22 cellular contexts compared by ENCODE assay signal in the genomic region with DNA sequence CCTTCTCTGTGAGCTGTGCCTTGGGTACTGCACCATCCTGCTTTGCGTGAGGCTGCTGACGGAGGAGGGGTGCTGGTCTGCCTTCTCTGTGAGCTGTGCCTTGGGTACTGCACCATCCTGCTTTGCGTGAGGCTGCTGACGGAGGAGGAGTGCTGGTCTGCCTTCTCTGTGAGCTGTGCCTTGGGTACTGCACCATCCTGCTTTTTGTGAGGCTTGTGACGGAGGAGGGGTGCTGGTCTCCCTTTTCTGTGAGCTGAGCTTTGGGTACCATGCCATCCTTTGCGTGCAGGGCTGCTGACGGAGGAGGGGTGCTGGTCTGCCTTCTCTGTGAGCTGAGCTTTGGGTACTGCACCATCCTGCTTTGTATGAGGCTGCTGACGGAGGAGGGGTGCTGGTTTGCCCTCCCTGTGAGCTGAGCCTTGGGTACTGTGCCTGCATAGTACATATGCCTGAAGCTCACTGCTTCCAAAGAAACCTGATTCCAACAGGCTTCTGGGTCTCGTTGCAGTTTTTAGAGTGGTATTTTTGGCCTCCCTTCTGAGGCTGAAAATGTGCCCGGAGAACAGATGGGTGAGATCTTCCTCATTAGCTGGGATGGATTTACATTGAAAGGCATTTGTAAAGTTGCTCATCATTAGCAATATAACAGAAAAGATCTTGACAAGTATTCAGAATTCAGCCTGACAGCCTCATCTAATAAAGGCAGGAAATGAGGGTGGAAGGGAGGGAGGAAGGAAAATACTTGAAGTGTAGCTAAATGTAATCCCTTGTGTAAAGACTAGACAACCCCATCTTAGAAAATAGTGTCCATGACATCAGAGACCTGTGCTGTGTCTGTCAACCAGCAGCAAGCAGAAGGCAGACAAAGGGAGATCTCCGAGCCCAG. TPM values are rescaled to one million over a fixed set of nuclear protein-coding genes. Genes with fewer than 3 reads are reported as not detected.
DNase-seq lines count a peak whose midpoint lies in the region; ATAC-seq and TF ChIP-seq lines count a peak whose summit lies in the region.
"Had no signal": no experiment of that assay in that cellular context is flagged by ENCODE, and none has a peak within 500 bp of the region (broad histone marks: within the 10 kb centered on the region; RNA-seq: fewer than 3 reads in every experiment).

No MANE protein-coding gene starts in this region.

- H2AFZ ChIP-seq in trophoblast cell (ENCODE audit: insufficient read depth, low read length, poor library complexity) (no peak overlapping the region), mesenchymal stem cell (ENCODE audit: low read depth, low read length) (no peak overlapping the region)
- H2AFZ ChIP-seq: PC-9 had no signal

- H3K4me2 ChIP-seq in trophoblast cell (ENCODE audit: low read length) (no peak overlapping the region), mesenchymal stem cell (ENCODE audit: low read length, poor library complexity, severe bottlenecking) (no peak overlapping the region)
- H3K4me2 ChIP-seq: PC-9 had no signal

- no peak overlapping the region for H3K18ac ChIP-seq in trophoblast cell (ENCODE audit: low read length)
- H3K18ac ChIP-seq in mesenchymal stem cell (ENCODE audit: low read depth in 1 of 2, low read length in 2 of 2): no peak overlapping the region

- H3K79me2 ChIP-seq in trophoblast cell (ENCODE audit: control insufficient read depth, insufficient read depth, low read length, poor library complexity): no peaks in the 10 kb centered on the region

- no CpG with 5 or more reads among the region's 11 CpGs for WGBS in trophoblast cell (ENCODE audit: extremely low coverage, insufficient coverage, insufficient read length)
- WGBS in mesenchymal stem cell: 62% methylated on average over 11 of the region's 11 CpGs

- DNase-seq in G401 (ENCODE audit: low spot score): peak; percentile 92
- DNase-seq in WERI-Rb-1: no peak
- no peak for DNase-seq in trophoblast cell
- no peak for DNase-seq in mesenchymal stem cell
- DNase-seq in activated CD8-positive, alpha-beta memory T cell treated with anti-CD3 and anti-CD28 coated beads, Interleukin-2, amount 50 U/mL, for 4 hours: no peak
- DNase-seq in iPS-NIHi7 (ENCODE audit: extremely low spot score): no peak
- DNase-seq: activated CD4-positive, CD25-positive, alpha-beta regulatory T cell; activated naive CD8-positive, alpha-beta T cell treated with anti-CD3 and anti-CD28 coated beads, Interleukin-2, amount 10 ng/mL, durations not matched to agents 7 days and 5 days; dermis blood vessel endothelial cell; EL; foreskin fibroblast; left colon; midbrain; NCI-H1417 treated with DMSO at 0.1 percent for 48 hours; PC-9; T-helper 2 cell had no signal

- H3K14ac ChIP-seq in trophoblast cell (ENCODE audit: low read length): no peak overlapping the region
- H3K14ac ChIP-seq in mesenchymal stem cell (ENCODE audit: low read length in 2 of 2): no peak overlapping the region

- H3K4me1 ChIP-seq in iPS-15b (ENCODE audit: control insufficient read depth, insufficient read depth, low read length) (peaks cover 37% of the 10 kb centered on the region), trophoblast cell (ENCODE audit: control insufficient read depth in 1 of 2, insufficient read depth in 2 of 2, low read length in 2 of 2) (peaks cover 4 to 15% of the 10 kb centered on the region in 2 experiments), mesenchymal stem cell (ENCODE audit: control insufficient read depth, insufficient read depth, low read depth, low read length) (no peaks in the 10 kb centered on the region)
- H3K4me1 ChIP-seq: SJSA1, suprapubic skin had no signal

- TF ChIP-seq CTCF in WERI-Rb-1 (IDR thresholded peaks at IDR 0.05; ENCODE audit: low read depth, low read length): no peak

- no peak overlapping the region for H2BK15ac ChIP-seq in mesenchymal stem cell (ENCODE audit: low read depth, poor library complexity, severe bottlenecking)

- in situ Hi-C loops in G401 (cut with HindIII; ENCODE audit: low sequenced_read_pairs): no loop called here

- H3K27ac ChIP-seq in WERI-Rb-1 (peak overlapping the region; percentile 84), trophoblast cell (ENCODE audit: low read depth, low read length) (no peak overlapping the region), mesenchymal stem cell (ENCODE audit: low read length, poor library complexity, severe bottlenecking) (no peak overlapping the region)
- H3K27ac ChIP-seq: epithelial cell of prostate, PC-9, SJSA1, suprapubic skin had no signal

- H2BK5ac ChIP-seq in trophoblast cell (ENCODE audit: low read depth, low read length, poor library complexity) (no peak overlapping the region), mesenchymal stem cell (ENCODE audit: low read depth, low read length, poor library complexity, severe bottlenecking) (no peak overlapping the region)

- no peak overlapping the region for H3K23ac ChIP-seq in trophoblast cell (ENCODE audit: low read length)
- no peak overlapping the region for H3K23ac ChIP-seq in mesenchymal stem cell (ENCODE audit: low read length in 2 of 2)

- H4K8ac ChIP-seq in trophoblast cell (ENCODE audit: low read depth, low read length): no peak overlapping the region
- no peak overlapping the region for H4K8ac ChIP-seq in mesenchymal stem cell (ENCODE audit: low read length)

- H3K79me1 ChIP-seq in trophoblast cell (ENCODE audit: low read length): no peaks in the 10 kb centered on the region
- no peaks in the 10 kb centered on the region for H3K79me1 ChIP-seq in mesenchymal stem cell (replicated peaks; ENCODE audit: low read length, poor library complexity, severe bottlenecking)

- H3K27me3 ChIP-seq in WERI-Rb-1 (ENCODE audit: insufficient read depth, low read depth, severe bottlenecking) (no peaks in the 10 kb centered on the region), iPS-15b (ENCODE audit: control insufficient read depth, insufficient read depth, low read length) (no peaks in the 10 kb centered on the region), trophoblast cell (ENCODE audit: insufficient read depth, low read length) (no peaks in the 10 kb centered on the region), mesenchymal stem cell (ENCODE audit: control insufficient read depth in 1 of 2, insufficient read depth in 1 of 2, low read length in 2 of 2) (peaks cover 0 to 7% of the 10 kb centered on the region in 2 experiments)

- H3K4me3 ChIP-seq in WERI-Rb-1 (ENCODE audit: low read depth, low read length): no peak overlapping the region
- H3K4me3 ChIP-seq in iPS-15b (ENCODE audit: low read depth, low read length): peak overlapping the region; percentile 9
- peak overlapping the region; percentile 5 for H3K4me3 ChIP-seq in trophoblast cell (ENCODE audit: low read depth, low read length)
- H3K4me3 ChIP-seq in mesenchymal stem cell (ENCODE audit: insufficient read depth in 1 of 2, low read depth in 1 of 2, low read length in 2 of 2): no peak overlapping the region
- H3K4me3 ChIP-seq: PC-9, SJSA1, suprapubic skin had no signal

- H2AK5ac ChIP-seq in trophoblast cell (ENCODE audit: low read length): peak overlapping the region; percentile 7
- no peak overlapping the region for H2AK5ac ChIP-seq in mesenchymal stem cell (ENCODE audit: low read length, severe bottlenecking)

- no peak overlapping the region for H3K9ac ChIP-seq in iPS-15b (ENCODE audit: low read depth, low read length)
- no peak overlapping the region for H3K9ac ChIP-seq in trophoblast cell (ENCODE audit: low read length)
- H3K9ac ChIP-seq in mesenchymal stem cell (ENCODE audit: low read length): no peak overlapping the region

- H4K12ac ChIP-seq in trophoblast cell (ENCODE audit: low read depth, low read length): no peak overlapping the region

- H3K4ac ChIP-seq in trophoblast cell (ENCODE audit: low read depth, low read length): no peak overlapping the region
- H3K4ac ChIP-seq in mesenchymal stem cell (ENCODE audit: low read depth in 1 of 2, low read length in 2 of 2): no peak overlapping the region

- H2BK120ac ChIP-seq in trophoblast cell (ENCODE audit: insufficient read depth, low read length, poor library complexity) (no peak overlapping the region), mesenchymal stem cell (ENCODE audit: low read depth, low read length) (no peak overlapping the region)

- no peak for ATAC-seq in HG03108 (IDR thresholded peaks at IDR 0.05; ENCODE audit: unreplicated experiment)
- ATAC-seq: left colon had no signal

- no peaks in the 10 kb centered on the region for H3K9me3 ChIP-seq in WERI-Rb-1 (ENCODE audit: severe bottlenecking)
- no peaks in the 10 kb centered on the region for H3K9me3 ChIP-seq in iPS-15b (ENCODE audit: control insufficient read depth, insufficient read depth, low read length)
- no peaks in the 10 kb centered on the region for H3K9me3 ChIP-seq in trophoblast cell (ENCODE audit: insufficient read depth, low read depth, low read length)
- H3K9me3 ChIP-seq in mesenchymal stem cell (ENCODE audit: control insufficient read depth, low read length): no peaks in the 10 kb centered on the region
- H3K9me3 ChIP-seq: SJSA1, suprapubic skin had no signal

- H4K91ac ChIP-seq in trophoblast cell (ENCODE audit: low read depth, low read length) (peak overlapping the region; percentile 45), mesenchymal stem cell (ENCODE audit: low read length) (no peak overlapping the region)

- no peaks in the 10 kb centered on the region for H3K36me3 ChIP-seq in WERI-Rb-1
- no peaks in the 10 kb centered on the region for H3K36me3 ChIP-seq in iPS-15b (ENCODE audit: control insufficient read depth, insufficient read depth, low read length)
- H3K36me3 ChIP-seq in trophoblast cell (ENCODE audit: control insufficient read depth in 1 of 2, insufficient read depth in 2 of 2, low read length in 2 of 2): no peaks in the 10 kb centered on the region
- H3K36me3 ChIP-seq in mesenchymal stem cell (ENCODE audit: control insufficient read depth in 1 of 2, insufficient read depth in 2 of 2, low read depth in 1 of 2, low read length in 2 of 2): no peaks in the 10 kb centered on the region
- H3K36me3 ChIP-seq: SJSA1, suprapubic skin had no signal

- H2BK12ac ChIP-seq in trophoblast cell (ENCODE audit: low read length) (peak overlapping the region; percentile 67), mesenchymal stem cell (ENCODE audit: low read length in 2 of 2) (no peak overlapping the region)

RNA-seq across cellular contexts. Expression of a gene that starts 46.8 kb away (rescaled TPM):
- total RNA-seq in G401 (2014; rRNA removed; shearing (Covaris generic)): not detected in 2 replicates
- polyA plus RNA-seq in trophoblast cell (2013): 1.6 and 1.8 TPM in 2 replicates
- polyA plus RNA-seq in mesenchymal stem cell (2013, experiment 1 of 2): not detected
- polyA plus RNA-seq in mesenchymal stem cell (2013, experiment 2 of 2): not detected
- total RNA-seq: activated naive CD8-positive, alpha-beta T cell treated with anti-CD3 and anti-CD28 coated beads, Interleukin-2, amount 10 ng/mL, durations not matched to agents 7 days and 5 days; activated T-helper 1 cell treated with anti-CD3 and anti-CD28 coated beads, Interleukin-12 subunit alpha, Interleukin-12 subunit beta, Interleukin-2, Interleukin-4 antibody, amounts not matched to agents 30 ng/mL and 10 ng/mL and 1 ng/mL, durations not matched to agents 14 hours and 24 hours and 36 hours; dermis blood vessel endothelial cell; PC-9; SJSA1 had no signal

Comparison
In these comparisons a context has a peak if more than half of its experiments do, and no peak if none do; other contexts are left out.
1. H3K4me3 ChIP-seq: peak in iPS-15b (single experiment) and trophoblast cell (single experiment); none in WERI-Rb-1 (single experiment) and mesenchymal stem cell (0 of 2).